ENCODE assay signal across 21 cellular contexts in the genomic region with DNA sequence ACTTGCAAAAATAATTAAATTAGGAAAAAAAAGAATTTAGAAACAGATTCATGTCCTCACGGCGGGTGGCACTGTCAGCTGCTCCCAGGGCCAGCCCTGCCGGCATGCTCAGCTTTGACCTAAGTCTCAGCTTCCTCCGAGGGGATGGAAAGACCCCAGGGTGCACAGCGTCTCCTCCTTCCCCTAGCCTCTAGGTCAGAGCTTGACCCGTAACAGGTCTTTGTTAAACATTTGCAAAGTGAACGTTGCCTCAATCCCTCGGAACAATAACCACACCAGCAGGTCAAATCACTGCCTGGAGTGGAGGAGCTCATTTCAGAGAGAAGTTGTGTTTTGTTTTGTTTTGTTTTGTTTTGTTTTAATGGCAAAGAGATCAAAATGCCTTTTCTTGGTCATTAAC.
A peak's percentile ranks its signal among the peaks of the same experiment; 100 is the strongest.
DNase-seq lines count a peak whose midpoint lies in the region; ATAC-seq and TF ChIP-seq lines count a peak whose summit lies in the region.
"Had no signal": no experiment of that assay in that cellular context is flagged by ENCODE, and none has a peak within 500 bp of the region (broad histone marks: within the 10 kb centered on the region; RNA-seq: fewer than 3 reads in every experiment).

No MANE protein-coding gene starts in this region.

- no peak overlapping the region for H3K9ac ChIP-seq in NT2/D1 (ENCODE audit: insufficient read length, low read depth)

- no peak for ATAC-seq in gastroesophageal sphincter

- intact Hi-C loops in testis (cut with DNase I; ENCODE audit: low total_unique reads): no loop called here

- H3K9me3 ChIP-seq in NT2/D1 (ENCODE audit: insufficient read depth, low read length) (peaks cover 15% of the 10 kb centered on the region; the same call in 1 of the 2 replicates), tibial nerve (no peaks in the 10 kb centered on the region), testis (no peaks in the 10 kb centered on the region), gastroesophageal sphincter (no peaks in the 10 kb centered on the region)
- H3K9me3 ChIP-seq: Peyer's patch, SJSA1 had no signal

- peaks cover 4% of the 10 kb centered on the region for H3K27me3 ChIP-seq in NT2/D1 (ENCODE audit: insufficient read depth, insufficient read length)
- no peaks in the 10 kb centered on the region for H3K27me3 ChIP-seq in tibial nerve
- H3K27me3 ChIP-seq in brain microvascular endothelial cell (replicated peaks): no peaks in the 10 kb centered on the region
- no peaks in the 10 kb centered on the region for H3K27me3 ChIP-seq in testis
- peaks cover 11% of the 10 kb centered on the region for H3K27me3 ChIP-seq in gastroesophageal sphincter
- H3K27me3 ChIP-seq: Peyer's patch, SJSA1 had no signal

- no peak overlapping the region for H3K4me3 Mint-ChIP-seq in neural crest cell
- H3K4me3 Mint-ChIP-seq: B cell, CD14-positive monocyte, IgD-negative memory B cell had no signal

- H3K4me1 ChIP-seq in NT2/D1 (ENCODE audit: insufficient read depth, insufficient read length): no peaks in the 10 kb centered on the region
- H3K4me1 ChIP-seq in tibial nerve: no peaks in the 10 kb centered on the region
- H3K4me1 ChIP-seq in testis: no peaks in the 10 kb centered on the region
- H3K4me1 ChIP-seq in gastroesophageal sphincter: no peaks in the 10 kb centered on the region
- H3K4me1 ChIP-seq: Peyer's patch, SJSA1 had no signal

- peak overlapping the region; percentile 36 for H3K27ac Mint-ChIP-seq in neural crest cell (ENCODE audit: unreplicated experiment)
- H3K27ac Mint-ChIP-seq: B cell, CD14-positive monocyte, IgD-negative memory B cell had no signal

- peaks cover 35% of the 10 kb centered on the region for H3K4me1 Mint-ChIP-seq in neural crest cell
- H3K4me1 Mint-ChIP-seq: B cell, CD14-positive monocyte had no signal

- H3K27ac ChIP-seq in tibial nerve (no peak overlapping the region), brain microvascular endothelial cell (no peak overlapping the region), testis (no peak overlapping the region), gastroesophageal sphincter (no peak overlapping the region)
- H3K27ac ChIP-seq: Peyer's patch, SJSA1 had no signal

- DNase-seq in NT2/D1 (ENCODE audit: low read depth, low spot score) (peak; percentile 48), epithelial cell of proximal tubule (ENCODE audit: low read depth) (peak; percentile 9), neural crest cell (ENCODE audit: low read depth, low spot score) (no peak), renal cortical epithelial cell (ENCODE audit: low read depth) (peak; percentile 30), tibial nerve (ENCODE audit: low spot score in 2 of 2) (no peak), brain microvascular endothelial cell (no peak), testis (no peak)
- DNase-seq: DMS53, GDM1, GOT3, Karpas-422, NCI-H1417, NCI-H187, NCI-H2107, NCI-H748 treated with DMSO at 0.1 percent for 48 hours, Peyer's patch had no signal

- peak; percentile 3 for TF ChIP-seq CTCF in epithelial cell of proximal tubule (conservative IDR thresholded peaks at IDR 0.05; ENCODE audit: low read depth, low read length)
- TF ChIP-seq CTCF in neural crest cell (conservative IDR thresholded peaks at IDR 0.05): no peak
- TF ChIP-seq CTCF in tibial nerve (IDR thresholded peaks at IDR 0.05): no peak
- TF ChIP-seq CTCF in brain microvascular endothelial cell (IDR thresholded peaks at IDR 0.05; ENCODE audit: low read depth, low read length, missing control alignments): no peak
- no peak for TF ChIP-seq CTCF in testis (IDR thresholded peaks at IDR 0.05)
- TF ChIP-seq CTCF in gastroesophageal sphincter (IDR thresholded peaks at IDR 0.05): no peak

- H3K36me3 Mint-ChIP-seq in neural crest cell (ENCODE audit: low read depth): peaks cover 3% of the 10 kb centered on the region
- H3K36me3 Mint-ChIP-seq: CD14-positive monocyte, IgD-negative memory B cell had no signal

- TF ChIP-seq POLR2A in tibial nerve (IDR thresholded peaks at IDR 0.05) (no peak), testis (IDR thresholded peaks at IDR 0.05) (no peak), gastroesophageal sphincter (IDR thresholded peaks at IDR 0.05) (no peak)

- no peak for TF ChIP-seq EP300 in tibial nerve (IDR thresholded peaks at IDR 0.05)
- TF ChIP-seq EP300 in gastroesophageal sphincter (IDR thresholded peaks at IDR 0.05): no peak

- H3K27me3 Mint-ChIP-seq in neural crest cell (ENCODE audit: low read depth): peaks cover 3% of the 10 kb centered on the region

- peaks cover 11% of the 10 kb centered on the region for H3K9me3 Mint-ChIP-seq in neural crest cell
- H3K9me3 Mint-ChIP-seq: IgD-negative memory B cell had no signal

- no peaks in the 10 kb centered on the region for H3K36me3 ChIP-seq in NT2/D1 (ENCODE audit: insufficient read depth, insufficient read length, low read length)
- no peaks in the 10 kb centered on the region for H3K36me3 ChIP-seq in tibial nerve
- no peaks in the 10 kb centered on the region for H3K36me3 ChIP-seq in brain microvascular endothelial cell (replicated peaks)
- no peaks in the 10 kb centered on the region for H3K36me3 ChIP-seq in testis (ENCODE audit: low read depth, missing control alignments)
- H3K36me3 ChIP-seq in gastroesophageal sphincter: no peaks in the 10 kb centered on the region
- H3K36me3 ChIP-seq: Peyer's patch, SJSA1 had no signal

- WGBS in tibial nerve, 2 donors: 27 to 35% methylated on average over 8 of the region's 8 CpGs
- WGBS in testis, 2 donors: 51 to 56% methylated on average over 8 of the region's 8 CpGs
- 52% methylated on average over 8 of the region's 8 CpGs for WGBS in gastroesophageal sphincter (ENCODE audit: low coverage in 1 of 2), 2 donors

- in situ Hi-C loops in brain microvascular endothelial cell (cut with HindIII; ENCODE audit: low pct_ligation_motif_present, low sequenced_read_pairs): no loop called here

- H3K4me3 ChIP-seq in NT2/D1 (ENCODE audit: insufficient read length, low read depth) (no peak overlapping the region), epithelial cell of proximal tubule (ENCODE audit: low read depth, low read length) (no peak overlapping the region), tibial nerve (no peak overlapping the region), brain microvascular endothelial cell (ENCODE audit: low read depth, low read length) (no peak overlapping the region), testis (no peak overlapping the region), gastroesophageal sphincter (no peak overlapping the region)
- H3K4me3 ChIP-seq: Peyer's patch, SJSA1 had no signal

Comparison
In these comparisons a context has a peak if more than half of its experiments do, and no peak if none do; other contexts are left out.
1. DNase-seq: peak in NT2/D1 (single experiment), epithelial cell of proximal tubule (single experiment) and renal cortical epithelial cell (single experiment); none in neural crest cell (single experiment), tibial nerve (0 of 2), brain microvascular endothelial cell (single experiment) and testis (single experiment).